In genomic region chr3:18666655-18667054, GRCh38 we compare ENCODE assay signal across 29 cellular contexts.
"Had no signal": no experiment of that assay in that cellular context is flagged by ENCODE, and none has a peak within 500 bp of the region (broad histone marks: within the 10 kb centered on the region; RNA-seq: fewer than 3 reads in every experiment).

No MANE protein-coding gene starts in this region.

- H3K4me1 ChIP-seq: adrenal gland, body of pancreas, breast epithelium, SJCRH30 had no signal

- ATAC-seq: activated naive CD4-positive, alpha-beta T cell treated with anti-CD3 and anti-CD28 coated beads, Interleukin-2, amount 50 U/mL, for 72 hours; body of pancreas; Panc1 had no signal

- DNase-seq: activated CD4-positive, alpha-beta memory T cell treated with anti-CD3 and anti-CD28 coated beads for 36 hours; activated CD4-positive, alpha-beta T cell treated with anti-CD3 and anti-CD28 coated beads, Interleukin-2, amount 50 U/mL, for 1 hour; activated CD8-positive, alpha-beta memory T cell treated with anti-CD3 and anti-CD28 coated beads, Interleukin-2, amount 50 U/mL, for 4 hours; activated gamma-delta T cell; activated naive CD4-positive, alpha-beta T cell treated with Interleukin-2 at 50 U/mL for 16 hours; activated T-cell treated with anti-CD3 and anti-CD28 coated beads, Interleukin-2, amount 50 U/mL, for 1 hour; adrenal gland; body of pancreas; caudate nucleus; NCI-H1092 treated with DMSO at 0.1 percent for 48 hours; NCI-H1417; NCI-H146; NCI-H187; NCI-H2029 treated with DMSO at 0.1 percent for 48 hours; NCI-H2107; NCI-H2171; NCI-H510A; NCI-H526; NCI-H748 treated with DMSO at 0.1 percent for 48 hours; NK-92 treated with Interleukin-12 subunit alpha and Interleukin-12 subunit beta, amount 100 ng/mL, for 24 hours; SHP77; SJCRH30; T1000 had no signal

- H3K9me3 ChIP-seq: adrenal gland, body of pancreas, breast epithelium, SJCRH30 had no signal

- H3K27me3 Mint-ChIP-seq: activated CD4-positive, alpha-beta memory T cell treated with anti-CD3 and anti-CD28 coated beads for 36 hours had no signal

- H3K4me3 Mint-ChIP-seq: activated CD4-positive, alpha-beta memory T cell treated with anti-CD3 and anti-CD28 coated beads for 36 hours had no signal

- H3K9ac ChIP-seq: KMS-11 had no signal

- H3K36me3 ChIP-seq: adrenal gland, breast epithelium, SJCRH30 had no signal

- H3K27ac ChIP-seq: adrenal gland, body of pancreas, breast epithelium, KMS-11, SJCRH30, SK-N-MC had no signal

- H3K4me3 ChIP-seq: adrenal gland, body of pancreas, breast epithelium, SJCRH30, SK-N-MC had no signal

- H3K4me2 ChIP-seq: KMS-11 had no signal

- H3K27ac Mint-ChIP-seq: activated CD4-positive, alpha-beta memory T cell treated with anti-CD3 and anti-CD28 coated beads for 36 hours; activated naive CD4-positive, alpha-beta T cell treated with anti-CD3 and anti-CD28 coated beads, Interleukin-2, amount 50 U/mL, for 72 hours; activated T-helper 2 cell treated with anti-CD3 and anti-CD28 coated beads, Interferon-gamma antibody, Interleukin-2, Interleukin-4, amounts not matched to agents 10 μg/mL and 5 μg/mL and 100 μg/mL, durations not matched to agents 14 hours and 24 hours and 36 hours had no signal

- H3K27me3 ChIP-seq: adrenal gland, body of pancreas, breast epithelium, SJCRH30 had no signal
